Comparison of ENCODE assay signal across 8 cellular contexts in the genomic region with DNA sequence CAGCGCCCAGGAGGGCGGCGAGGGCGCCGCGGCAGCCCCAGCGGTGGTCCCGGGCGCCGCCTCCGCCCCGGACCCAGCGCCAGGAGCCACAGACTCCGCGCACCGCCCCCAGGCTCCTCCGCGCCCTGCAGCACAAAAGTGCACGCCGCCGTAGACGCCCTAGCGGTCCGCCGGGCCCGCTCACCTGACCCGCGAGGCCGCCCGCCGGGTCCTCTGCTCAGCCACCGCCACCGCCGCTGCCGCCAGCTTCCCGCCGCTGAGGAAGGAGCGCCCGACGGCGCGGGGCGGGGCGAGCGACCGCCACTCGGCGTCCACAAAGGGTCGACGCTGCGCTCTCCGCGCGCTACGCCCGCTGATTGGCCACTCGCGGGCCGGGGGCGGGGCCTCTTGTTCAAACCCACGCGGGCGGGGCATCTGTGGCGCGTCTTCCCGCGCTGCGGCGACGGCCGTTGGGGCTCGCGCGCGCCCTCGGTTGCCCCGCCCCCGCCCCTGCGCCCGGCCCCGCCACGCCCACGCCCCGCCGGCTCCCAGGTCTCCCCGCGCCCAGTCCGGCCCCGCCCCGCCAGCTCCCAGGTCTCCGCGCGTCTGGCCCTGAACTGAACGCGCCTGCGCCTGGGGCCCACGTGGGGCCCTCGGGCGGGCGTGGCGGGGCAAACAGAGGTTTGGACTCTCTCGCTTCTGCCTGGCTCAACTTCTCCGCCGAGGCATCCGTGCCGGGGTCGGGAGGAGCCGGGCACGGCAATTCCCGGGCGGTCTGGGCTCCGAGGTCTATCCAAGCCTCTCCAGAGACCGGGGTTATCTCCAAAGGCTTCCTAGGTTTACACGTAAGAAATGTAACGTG. TPM values are rescaled to one million over a fixed set of nuclear protein-coding genes. Genes with fewer than 3 reads are reported as not detected.
DNase-seq lines count a peak whose midpoint lies in the region; ATAC-seq and TF ChIP-seq lines count a peak whose summit lies in the region.

CDCA4 (minus strand) TSS at position 269 of the 841 bp plus-strand sequence. CDS start 9,154 bp downstream, outside the sequence.

- H3K4me3 ChIP-seq in CD4-positive, CD25-positive, alpha-beta regulatory T cell (ENCODE audit: low read depth, low read length) = peak within 1 kb of the TSS; percentile 92
- H3K4me3 ChIP-seq in duodenal mucosa (ENCODE audit: low read depth in 1 of 2, low read length in 2 of 2) = peak within 1 kb of the TSS; percentile 75 to 88
- peak within 1 kb of the TSS; percentile 92 for H3K4me3 ChIP-seq in lower lobe of right lung

- H3K9me3 ChIP-seq in CD4-positive, CD25-positive, alpha-beta regulatory T cell (ENCODE audit: control insufficient read depth in 2 of 2, low read length in 2 of 2) = no peaks in the 10 kb centered on the region
- no peaks in the 10 kb centered on the region for H3K9me3 ChIP-seq in duodenal mucosa (ENCODE audit: control insufficient read depth in 1 of 2, low read length in 2 of 2)
- no peaks in the 10 kb centered on the region for H3K9me3 ChIP-seq in lower lobe of right lung

- peaks cover 29 to 76% (median 50%) of the 10 kb centered on the region in 4 donors for H3K4me1 Mint-ChIP-seq in CD4-positive, CD25-positive, alpha-beta regulatory T cell
- H3K4me1 Mint-ChIP-seq in activated CD4-positive, alpha-beta memory T cell treated with anti-CD3 and anti-CD28 coated beads, Interleukin-2, amount 10 ng/mL, durations not matched to agents 7 days and 5 days = peaks cover 77% of the 10 kb centered on the region

- H3K27me3 ChIP-seq in CD4-positive, CD25-positive, alpha-beta regulatory T cell (ENCODE audit: control insufficient read depth, insufficient read depth, low read length) = no peaks in the 10 kb centered on the region
- no peaks in the 10 kb centered on the region for H3K27me3 ChIP-seq in duodenal mucosa (ENCODE audit: control insufficient read depth in 1 of 2, insufficient read depth in 2 of 2, low read length in 2 of 2)
- no peaks in the 10 kb centered on the region for H3K27me3 ChIP-seq in lower lobe of right lung (ENCODE audit: low read depth)

- H3K36me3 Mint-ChIP-seq in CD4-positive, CD25-positive, alpha-beta regulatory T cell = peaks cover 6% of the 10 kb centered on the region
- peaks cover 49% of the 10 kb centered on the region for H3K36me3 Mint-ChIP-seq in activated CD4-positive, alpha-beta memory T cell treated with anti-CD3 and anti-CD28 coated beads, Interleukin-2, amount 10 ng/mL, durations not matched to agents 7 days and 5 days (ENCODE audit: low read depth)

- DNase-seq in CD4-positive, CD25-positive, alpha-beta regulatory T cell = peak; percentile 93 to 97 (median 96)
- DNase-seq in NCI-H82 (lab: John Stamatoyannopoulos, UW) (peak; percentile 99), lower lobe of right lung (peak; percentile 97)
- DNase-seq in activated CD4-positive, alpha-beta memory T cell treated with anti-CD3 and anti-CD28 coated beads, Interleukin-2, amount 10 ng/mL, durations not matched to agents 7 days and 5 days = peak; percentile 98
- DNase-seq in stimulated activated CD4-positive, alpha-beta T cell treated with anti-CD3 and anti-CD28 coated beads, TNF-alpha, amount 100 ng/mL, for 24 hours (ENCODE audit: low read depth in 3 of 3) = peak; percentile 94 to 97 (median 97)

- H3K27me3 Mint-ChIP-seq in CD4-positive, CD25-positive, alpha-beta regulatory T cell = peaks cover 6% of the 10 kb centered on the region
- no peaks in the 10 kb centered on the region for H3K27me3 Mint-ChIP-seq in activated CD4-positive, alpha-beta memory T cell treated with anti-CD3 and anti-CD28 coated beads, Interleukin-2, amount 10 ng/mL, durations not matched to agents 7 days and 5 days

- peak within 1 kb of the TSS; percentile 77 to 97 (median 95) for H3K27ac Mint-ChIP-seq in CD4-positive, CD25-positive, alpha-beta regulatory T cell
- H3K27ac Mint-ChIP-seq in activated CD4-positive, alpha-beta memory T cell treated with anti-CD3 and anti-CD28 coated beads, Interleukin-2, amount 10 ng/mL, durations not matched to agents 7 days and 5 days = peak within 1 kb of the TSS; percentile 94

- peak within 1 kb of the TSS; percentile 85 for H3K27ac ChIP-seq in CD4-positive, CD25-positive, alpha-beta regulatory T cell (ENCODE audit: insufficient read depth, low read length, poor library complexity, severe bottlenecking)
- peak within 1 kb of the TSS; percentile 75 for H3K27ac ChIP-seq in duodenal mucosa (ENCODE audit: low read depth, low read length)
- H3K27ac ChIP-seq in lower lobe of right lung = peak within 1 kb of the TSS; percentile 85

- peak within 1 kb of the TSS; percentile 70 to 83 for H3K9ac ChIP-seq in duodenal mucosa (ENCODE audit: low read depth in 1 of 2, low read length in 2 of 2)

- CTCF ChIA-PET in activated CD4-positive, alpha-beta memory T cell treated with anti-CD3 and anti-CD28 coated beads, Interleukin-2, amount 10 ng/mL, durations not matched to agents 7 days and 5 days (lab: Charles Lee) = interaction anchor here (0.9 to 6.2 kb wide), 6 partner anchors 24 to 69 kb away, joined by 3 to 59 read pairs (median 6); partner anchors contain the start of gene CLBA1

- peaks cover 0 to 1% (median 0%) of the 10 kb centered on the region in 7 donors for H3K9me3 Mint-ChIP-seq in CD4-positive, CD25-positive, alpha-beta regulatory T cell
- H3K9me3 Mint-ChIP-seq in activated CD4-positive, alpha-beta memory T cell treated with anti-CD3 and anti-CD28 coated beads, Interleukin-2, amount 10 ng/mL, durations not matched to agents 7 days and 5 days = no peaks in the 10 kb centered on the region

- POLR2A ChIA-PET in activated CD4-positive, alpha-beta memory T cell treated with anti-CD3 and anti-CD28 coated beads, Interleukin-2, amount 10 ng/mL, durations not matched to agents 7 days and 5 days (lab: Charles Lee) = interaction anchor here (0.6 to 7.6 kb wide), 28 partner anchors 10 to 471 kb away, joined by 3 to 120 read pairs (median 5); partner anchors contain the start of genes BRF1, CLBA1, GPR132 and NUDT14

- intact Hi-C loops in lower lobe of right lung (cut with DNase I) = no loop called here

- H3K4me1 ChIP-seq in CD4-positive, CD25-positive, alpha-beta regulatory T cell (ENCODE audit: control insufficient read depth, insufficient read depth, low read length, poor library complexity, severe bottlenecking) = peaks cover 53% of the 10 kb centered on the region
- H3K4me1 ChIP-seq in duodenal mucosa (ENCODE audit: control insufficient read depth in 1 of 2, insufficient read depth in 2 of 2, low read length in 2 of 2) (peaks cover 13 to 36% of the 10 kb centered on the region in 2 donors), lower lobe of right lung (peaks cover 23% of the 10 kb centered on the region)

- no peaks in the 10 kb centered on the region for H3K36me3 ChIP-seq in CD4-positive, CD25-positive, alpha-beta regulatory T cell (ENCODE audit: control insufficient read depth, insufficient read depth, low read length)
- H3K36me3 ChIP-seq in duodenal mucosa (ENCODE audit: control insufficient read depth in 1 of 2, insufficient read depth in 2 of 2, low read length in 2 of 2) (no peaks in the 10 kb centered on the region), lower lobe of right lung (no peaks in the 10 kb centered on the region)

- no peak for TF ChIP-seq CTCF in lower lobe of right lung (IDR thresholded peaks at IDR 0.05)

- peak within 1 kb of the TSS; percentile 91 to 98 (median 94) for H3K4me3 Mint-ChIP-seq in CD4-positive, CD25-positive, alpha-beta regulatory T cell
- H3K4me3 Mint-ChIP-seq in activated CD4-positive, alpha-beta memory T cell treated with anti-CD3 and anti-CD28 coated beads, Interleukin-2, amount 10 ng/mL, durations not matched to agents 7 days and 5 days = peak within 1 kb of the TSS; percentile 96

- ATAC-seq in CD4-positive, CD25-positive, alpha-beta regulatory T cell (ENCODE audit: low read depth in 2 of 2) = peak; percentile 85 to 86
- peak; percentile 74 for ATAC-seq in GM19452 (IDR thresholded peaks at IDR 0.05; ENCODE audit: unreplicated experiment)
- peak; percentile 26 for ATAC-seq in HG03575 (IDR thresholded peaks at IDR 0.05; ENCODE audit: extremely low read depth, insufficient number of reproducible peaks, low FRiP score, unreplicated experiment)
- peak; percentile 96 to 98 for ATAC-seq in lower lobe of right lung

RNA-seq across cellular contexts. Expression of gene CDCA4, which starts in this region (rescaled TPM):
- total RNA-seq in CD4-positive, CD25-positive, alpha-beta regulatory T cell = 16.5 TPM
- polyA plus RNA-seq in CD4-positive, CD25-positive, alpha-beta regulatory T cell = 10 to 100 TPM; 12.8 to 16.7 (median 14.9) TPM
- 10 to 100 TPM; 57.1 to 57.5 TPM for total RNA-seq in activated CD4-positive, alpha-beta memory T cell treated with anti-CD3 and anti-CD28 coated beads, Interleukin-2, amount 10 ng/mL, durations not matched to agents 7 days and 5 days
- total RNA-seq in lower lobe of right lung = 6.9 TPM

Comparison
In these comparisons a context has a peak if more than half of its experiments do, and no peak if none do; other contexts are left out.
1. Peak in every context shown above with its lines: DNase-seq, ATAC-seq, H3K4me3 ChIP-seq and H3K27ac ChIP-seq.
2. ATAC-seq: peak in every context shown above with its lines; median percentile 97 in lower lobe of right lung; 86 in CD4-positive, CD25-positive, alpha-beta regulatory T cell; 74 in GM19452; 26 in HG03575.